In genomic region chr12:53171725-53172329, GRCh38 we compare ENCODE assay signal across 14 cellular contexts. TPM values are rescaled to one million over a fixed set of nuclear protein-coding genes. Genes with fewer than 3 reads are reported as not detected.
A peak's percentile ranks its signal among the peaks of the same experiment; 100 is the strongest.
DNase-seq lines count a peak whose midpoint lies in the region; ATAC-seq and TF ChIP-seq lines count a peak whose summit lies in the region.
"Had no signal": no experiment of that assay in that cellular context is flagged by ENCODE, and none has a peak within 500 bp of the region (broad histone marks: within the 10 kb centered on the region; RNA-seq: fewer than 3 reads in every experiment).

No MANE protein-coding gene starts in this region.

- H3K27me3 Mint-ChIP-seq in activated T-helper 17 cell treated with anti-CD3 and anti-CD28 coated beads, Interleukin-2, amount 50 U/mL, for 72 hours, result no peaks in the 10 kb centered on the region
- H3K27me3 Mint-ChIP-seq: T-cell had no signal

- WGBS in SK-N-SH (ENCODE audit: low lambda C conversion rate), result 59% methylated on average over 10 of the region's 10 CpGs
- WGBS in smooth muscle cell (ENCODE audit: low lambda C conversion rate), result 63% methylated on average over 10 of the region's 10 CpGs

- H2AFZ ChIP-seq in SK-N-SH (ENCODE audit: low read depth), result no peak overlapping the region
- H2AFZ ChIP-seq in fibroblast of lung (ENCODE audit: low read length), result peak overlapping the region; percentile 26
- H2AFZ ChIP-seq in smooth muscle cell (ENCODE audit: low read depth), result no peak overlapping the region

- H3F3A ChIP-seq in SK-N-SH (replicated peaks; ENCODE audit: insufficient read depth), result peaks cover 12% of the 10 kb centered on the region
- no peaks in the 10 kb centered on the region for H3F3A ChIP-seq in smooth muscle cell (ENCODE audit: low read depth)

- H3K4me2 ChIP-seq in SK-N-SH, result peak overlapping the region; percentile 18; the same call in 1 of the 2 replicates
- H3K4me2 ChIP-seq in fibroblast of lung (ENCODE audit: extremely low read depth, insufficient read depth, low read length), result no peak overlapping the region
- H3K4me2 ChIP-seq in smooth muscle cell, result peak overlapping the region; percentile 59

- H3K4me3 ChIP-seq in SK-N-SH (ENCODE audit: low read depth in 2 of 2, low read length in 1 of 2) (no peak overlapping the region), fibroblast of lung (replicated peaks in 1 of 4; ENCODE audit: control extremely low read depth in 1 of 4, insufficient read depth in 1 of 4, low read depth in 3 of 4, low read length in 4 of 4) (no peak overlapping the region), smooth muscle cell (no peak overlapping the region)
- H3K4me3 ChIP-seq: vagina had no signal

- no peaks in the 10 kb centered on the region for H3K9me3 ChIP-seq in SK-N-SH
- H3K9me3 ChIP-seq in fibroblast of lung (ENCODE audit: control insufficient read depth, insufficient read depth, low read depth, low read length), result no peaks in the 10 kb centered on the region
- no peaks in the 10 kb centered on the region for H3K9me3 ChIP-seq in smooth muscle cell (replicated peaks; ENCODE audit: low read depth)
- H3K9me3 ChIP-seq: vagina had no signal

- no peak overlapping the region for H3K4me3 Mint-ChIP-seq in activated T-helper 17 cell treated with anti-CD3 and anti-CD28 coated beads, Interleukin-2, amount 50 U/mL, for 72 hours
- H3K4me3 Mint-ChIP-seq: natural killer cell, T-cell had no signal

- H3K9ac ChIP-seq in SK-N-SH (no peak overlapping the region), fibroblast of lung (ENCODE audit: insufficient read depth, low read length) (no peak overlapping the region), smooth muscle cell (ENCODE audit: low read depth) (no peak overlapping the region)

- H3K36me3 ChIP-seq in SK-N-SH (replicated peaks in 1 of 2; ENCODE audit: control insufficient read depth in 1 of 2, insufficient read depth in 2 of 2, low read length in 1 of 2) (no peaks in the 10 kb centered on the region), fibroblast of lung (ENCODE audit: control insufficient read depth, insufficient read depth, low read length) (peaks cover 4% of the 10 kb centered on the region), smooth muscle cell (ENCODE audit: low read depth) (no peaks in the 10 kb centered on the region)
- H3K36me3 ChIP-seq: vagina had no signal

- DNase-seq in NCI-H510A treated with DMSO at 0.1 percent for 48 hours (lab: John Stamatoyannopoulos, UW), result peak; percentile 25
- DNase-seq in NCI-H510A (lab: John Stamatoyannopoulos, UW), result no peak
- peak; percentile 62 for DNase-seq in SK-N-SH
- DNase-seq in fibroblast of lung (ENCODE audit: low read depth in 2 of 2), result peak in 1 of 2 donors; percentile 11
- DNase-seq in smooth muscle cell (lab: John Stamatoyannopoulos, UW; ENCODE audit: unreplicated experiment), result no peak
- DNase-seq in ecto neural progenitor cell (ENCODE audit: low spot score), result no peak
- no peak for DNase-seq in stimulated activated naive CD4-positive, alpha-beta T cell (lab: John Stamatoyannopoulos, UW)
- DNase-seq: cerebellar nuclear complex, natural killer cell, NCI-H1417 treated with DMSO at 0.1 percent for 48 hours, T-cell had no signal

- no peaks in the 10 kb centered on the region for H3K9me2 ChIP-seq in SK-N-SH

- peaks cover 5% of the 10 kb centered on the region for H3K4me1 Mint-ChIP-seq in activated T-helper 17 cell treated with anti-CD3 and anti-CD28 coated beads, Interleukin-2, amount 50 U/mL, for 72 hours
- H3K4me1 Mint-ChIP-seq: natural killer cell, T-cell had no signal

- no peaks in the 10 kb centered on the region for H3K79me2 ChIP-seq in SK-N-SH (ENCODE audit: insufficient read depth)
- no peaks in the 10 kb centered on the region for H3K79me2 ChIP-seq in fibroblast of lung (ENCODE audit: control insufficient read depth, insufficient read depth, low read length)
- no peaks in the 10 kb centered on the region for H3K79me2 ChIP-seq in smooth muscle cell (ENCODE audit: low read depth)

- POLR2A ChIA-PET in SK-N-SH (lab: Yijun Ruan, JAX), result no interaction called here

- H3K27ac Mint-ChIP-seq in activated T-helper 17 cell treated with anti-CD3 and anti-CD28 coated beads, Interleukin-2, amount 50 U/mL, for 72 hours, result no peak overlapping the region
- H3K27ac Mint-ChIP-seq: natural killer cell, T-cell had no signal

- H3K27ac ChIP-seq in SK-N-SH (ENCODE audit: low read depth in 2 of 2, low read length in 1 of 2), result peak overlapping the region in 1 of 2 experiments; percentile 34; a peak in 1 of 4 replicates
- no peak overlapping the region for H3K27ac ChIP-seq in fibroblast of lung (ENCODE audit: insufficient read depth, low read length)
- no peak overlapping the region for H3K27ac ChIP-seq in smooth muscle cell (ENCODE audit: low read depth)
- H3K27ac ChIP-seq: vagina had no signal

- H4K20me1 ChIP-seq in SK-N-SH (ENCODE audit: insufficient read depth), result no peaks in the 10 kb centered on the region
- H4K20me1 ChIP-seq in fibroblast of lung (ENCODE audit: control insufficient read depth, extremely low read depth, insufficient read depth, low read length), result no peaks in the 10 kb centered on the region
- no peaks in the 10 kb centered on the region for H4K20me1 ChIP-seq in smooth muscle cell (ENCODE audit: low read depth)

- TF ChIP-seq CTCF in SK-N-SH (IDR thresholded peaks at IDR 0.05) (no peak), fibroblast of lung (conservative IDR thresholded peaks at IDR 0.05 in 1 of 2, IDR thresholded peaks at IDR 0.05 in 1 of 2; ENCODE audit: low read depth in 1 of 2, low read length in 2 of 2) (no peak), smooth muscle cell (IDR thresholded peaks at IDR 0.05; ENCODE audit: borderline replicate concordance, insufficient read depth, poor library complexity, severe bottlenecking) (no peak)

- H3K9me3 Mint-ChIP-seq in activated T-helper 17 cell treated with anti-CD3 and anti-CD28 coated beads, Interleukin-2, amount 50 U/mL, for 72 hours, result no peaks in the 10 kb centered on the region
- H3K9me3 Mint-ChIP-seq: natural killer cell, T-cell had no signal

- H3K4me1 ChIP-seq in SK-N-SH (ENCODE audit: control insufficient read depth in 1 of 2, insufficient read depth in 2 of 2, low read depth in 1 of 2, low read length in 1 of 2) (peaks cover 15 to 17% of the 10 kb centered on the region in 2 experiments; a peak in 2 of 4 replicates), fibroblast of lung (ENCODE audit: control insufficient read depth, extremely low read depth, insufficient read depth, low read length) (peaks cover 16% of the 10 kb centered on the region), smooth muscle cell (ENCODE audit: low read depth) (peaks cover 3% of the 10 kb centered on the region)

- TF ChIP-seq RAD21 in SK-N-SH (IDR thresholded peaks at IDR 0.05; ENCODE audit: low read length), result no peak

- H3K27me3 ChIP-seq in SK-N-SH (ENCODE audit: insufficient read depth), result no peaks in the 10 kb centered on the region
- no peaks in the 10 kb centered on the region for H3K27me3 ChIP-seq in fibroblast of lung (ENCODE audit: control insufficient read depth, insufficient read depth, low read length)
- no peaks in the 10 kb centered on the region for H3K27me3 ChIP-seq in smooth muscle cell (ENCODE audit: low read depth)
- H3K27me3 ChIP-seq: vagina had no signal

- no peaks in the 10 kb centered on the region for H3K36me3 Mint-ChIP-seq in activated T-helper 17 cell treated with anti-CD3 and anti-CD28 coated beads, Interleukin-2, amount 50 U/mL, for 72 hours (ENCODE audit: low read depth)

- CTCF ChIA-PET in SK-N-SH (lab: Yijun Ruan, JAX), result interaction anchor here (0.6 to 23.1 kb wide), 6 partner anchors 11 to 123 kb away, joined by 3 to 272 read pairs (median 4); no protein-coding TSS in a partner anchor

- TF ChIP-seq EP300 in SK-N-SH (IDR thresholded peaks at IDR 0.05; ENCODE audit: borderline replicate concordance in 1 of 2, low read depth in 1 of 2, low read length in 1 of 2), result no peak

- no peak for ATAC-seq in activated T-helper 17 cell treated with anti-CD3 and anti-CD28 coated beads, Interleukin-2, amount 50 U/mL, for 72 hours (replicated peaks)
- ATAC-seq: natural killer cell, T-cell had no signal

TF ChIP-seq in SK-N-SH, 30 proteins besides CTCF, POLR2A, EP300 and RAD21 (continues in another document):
- no peak for TF ChIP-seq FOXM1 (IDR thresholded peaks at IDR 0.05; ENCODE audit: low read depth)

RNA-seq across cellular contexts. Expression of gene ZNF740, which starts 8.7 kb away (rescaled TPM):
- polyA plus RNA-seq in SK-N-SH (2012; rRNA removed), result 14.6 and 21.8 TPM in 2 replicates
- polyA plus RNA-seq in SK-N-SH (2012; cell fraction: cytosol; rRNA removed), result 7.9 and 10.3 TPM in 2 replicates
- polyA plus RNA-seq in SK-N-SH (2012; cell fraction: nucleus; rRNA removed), result 41.0 and 89.7 TPM in 2 replicates
- total RNA-seq in fibroblast of lung, result 14.6 and 16.8 TPM in 2 replicates
- 7.3 and 10.6 TPM in 2 replicates for polyA plus RNA-seq in fibroblast of lung
- 7.0 and 9.8 TPM in 2 replicates for polyA plus RNA-seq in fibroblast of lung (2012)
- polyA minus RNA-seq in fibroblast of lung (ENCODE audit: low replicate concordance), result 6.0 and 10.6 TPM in 2 replicates
- total RNA-seq in smooth muscle cell, result 5.2 and 7.6 TPM in 2 replicates
- polyA plus RNA-seq in smooth muscle cell, result 1.0 and 3.1 TPM in 2 replicates
- 10 to 100 TPM; 41.8 to 42.3 TPM for total RNA-seq in activated T-helper 17 cell treated with anti-CD3 and anti-CD28 coated beads, Interleukin-2, amount 50 U/mL, for 72 hours

RNA-seq across cellular contexts. Expression of gene CSAD, which starts 8.9 kb away (rescaled TPM):
- polyA plus RNA-seq in SK-N-SH (2012; rRNA removed) (32.2 and 45.4 TPM in 2 replicates), fibroblast of lung (6.9 and 7.8 TPM in 2 replicates), smooth muscle cell (4.8 and 11.8 TPM in 2 replicates)
- 3.9 and 5.2 TPM in 2 replicates for polyA plus RNA-seq in SK-N-SH (2012; cell fraction: cytosol; rRNA removed)
- 305 and 362 TPM in 2 replicates for polyA plus RNA-seq in SK-N-SH (2012; cell fraction: nucleus; rRNA removed)
- total RNA-seq in fibroblast of lung (6.4 and 10.1 TPM in 2 replicates), smooth muscle cell (9.0 and 10.6 TPM in 2 replicates)
- 5.5 and 7.9 TPM in 2 replicates for polyA plus RNA-seq in fibroblast of lung (2012)
- polyA minus RNA-seq in fibroblast of lung (ENCODE audit: low replicate concordance), result 3.7 and 10.6 TPM in 2 replicates
- 10 to 100 TPM; 29.8 to 43.5 TPM for total RNA-seq in activated T-helper 17 cell treated with anti-CD3 and anti-CD28 coated beads, Interleukin-2, amount 50 U/mL, for 72 hours

RNA-seq across cellular contexts. Expression of gene ITGB7, which starts 35.2 kb away (rescaled TPM):
- polyA plus RNA-seq in SK-N-SH (2012; rRNA removed), result 0.25 and 0.31 TPM in 2 replicates
- polyA plus RNA-seq in SK-N-SH (2012; cell fraction: cytosol; rRNA removed), result 0.03 and 0.16 TPM in 2 replicates
- polyA plus RNA-seq in SK-N-SH (2012; cell fraction: nucleus; rRNA removed), result 2.4 and 2.5 TPM in 2 replicates
- total RNA-seq in fibroblast of lung, result 0.26 and 0.50 TPM in 2 replicates
- polyA plus RNA-seq in fibroblast of lung, result 0.15 and 0.20 TPM in 2 replicates
- 0.22 and 0.38 TPM in 2 replicates for polyA plus RNA-seq in fibroblast of lung (2012)
- not detected in 2 replicates for polyA minus RNA-seq in fibroblast of lung (ENCODE audit: low replicate concordance)
- total RNA-seq in smooth muscle cell, result 5.8 TPM in 1 of 2 replicates, not detected in the other
- polyA plus RNA-seq in smooth muscle cell, result 1.5 TPM in 1 of 2 replicates, not detected in the other
- 100 to 1,000 TPM; 183 to 187 TPM for total RNA-seq in activated T-helper 17 cell treated with anti-CD3 and anti-CD28 coated beads, Interleukin-2, amount 50 U/mL, for 72 hours
- total RNA-seq: HT1080 had no signal

Comparison
In these comparisons a context has a peak if more than half of its experiments do, and no peak if none do; other contexts are left out.
1. DNase-seq: peak in NCI-H510A treated with DMSO at 0.1 percent for 48 hours (single experiment) and SK-N-SH (single experiment); none in NCI-H510A (single experiment), smooth muscle cell (single experiment), ecto neural progenitor cell (single experiment) and stimulated activated naive CD4-positive, alpha-beta T cell (0 of 6).
2. RNA of gene ITGB7, which starts 35.2 kb away (total RNA-seq): 183 to 187 TPM in activated T-helper 17 cell treated with anti-CD3 and anti-CD28 coated beads, Interleukin-2, amount 50 U/mL, for 72 hours; 5.8 TPM in smooth muscle cell and 0.26 to 0.50 TPM in fibroblast of lung; every median in the first group is over 10 times any median in the second.